ENCODE assay signal across 1 cellular context in genomic region chr22:29202231-29203192, GRCh38.
TF ChIP-seq lines count a peak whose summit lies in the region.

No MANE protein-coding gene starts in this region.

TF ChIP-seq in GM12878, 131 proteins besides CTCF, POLR2A, EP300 and RAD21 (continued from another document):
- TF ChIP-seq HSF1 (IDR thresholded peaks at IDR 0.05; ENCODE audit: low read depth, low read length) = no peak
- TF ChIP-seq NFXL1 (IDR thresholded peaks at IDR 0.05; ENCODE audit: borderline replicate concordance) = no peak
- TF ChIP-seq EZH2 (IDR thresholded peaks at IDR 0.05; ENCODE audit: borderline replicate concordance, control insufficient read depth, low read depth, low read length) = no peak
- TF ChIP-seq ATF3 (IDR thresholded peaks at IDR 0.05; ENCODE audit: borderline replicate concordance, extremely low read depth, low read depth, low read length) = no peak
- TF ChIP-seq WRNIP1 (IDR thresholded peaks at IDR 0.05; ENCODE audit: borderline replicate concordance, low read depth, low read length) = 0 out of 2 replicates have a peak, but pooled peaks have one; percentile 1
- peak; percentile 69 for TF ChIP-seq CUX1 (IDR thresholded peaks at IDR 0.05; ENCODE audit: insufficient replicate concordance, low read depth, low read length)
- no peak; the same call in 1 of the 2 replicates for TF ChIP-seq SMC3 (IDR thresholded peaks at IDR 0.05; ENCODE audit: borderline replicate concordance, low read length)
- TF ChIP-seq ZBED1 (IDR thresholded peaks at IDR 0.05; ENCODE audit: borderline replicate concordance) = peak; percentile 86; the same call in 1 of the 2 replicates
- 0 out of 2 replicates have a peak, but pooled peaks have one; percentile 40 for TF ChIP-seq REST (IDR thresholded peaks at IDR 0.05; ENCODE audit: low read depth, low read length)
- no peak for TF ChIP-seq BRCA1 (IDR thresholded peaks at IDR 0.05; ENCODE audit: low read depth, low read length)
- TF ChIP-seq EED (IDR thresholded peaks at IDR 0.05; ENCODE audit: low read depth) = peak; percentile 99
- TF ChIP-seq MYC (IDR thresholded peaks at IDR 0.05; ENCODE audit: insufficient read depth, insufficient read length, insufficient replicate concordance, low read length, severe bottlenecking) = no peak
- TF ChIP-seq BCL11A (IDR thresholded peaks at IDR 0.05; ENCODE audit: low read depth, low read length) = peak; percentile 95
- peak; percentile 98 for TF ChIP-seq RUNX3 (IDR thresholded peaks at IDR 0.05; ENCODE audit: low read length)
- peak; percentile 46; the same call in 1 of the 2 replicates for TF ChIP-seq MXI1 (IDR thresholded peaks at IDR 0.05; ENCODE audit: low read depth, low read length)
- no peak for TF ChIP-seq ZNF384 (IDR thresholded peaks at IDR 0.05; ENCODE audit: borderline replicate concordance, low read depth, low read length)
- TF ChIP-seq MLLT1 (IDR thresholded peaks at IDR 0.05) = peak; percentile 93
- 0 out of 2 replicates have a peak, but pooled peaks have one; percentile 22 for TF ChIP-seq MAX (IDR thresholded peaks at IDR 0.05; ENCODE audit: low read depth, low read length)
- peak; percentile 67 for TF ChIP-seq YY1 (IDR thresholded peaks at IDR 0.05; ENCODE audit: low read depth, low read length)
- TF ChIP-seq HDGF (IDR thresholded peaks at IDR 0.05) = peak; percentile 81
- peak; percentile 93 for TF ChIP-seq GATAD2B (conservative IDR thresholded peaks at IDR 0.05; ENCODE audit: low read depth)
- no peak for TF ChIP-seq ESRRA (IDR thresholded peaks at IDR 0.05; ENCODE audit: low read length)
- TF ChIP-seq NFIC (IDR thresholded peaks at IDR 0.05; ENCODE audit: low read depth, low read length) = peak; percentile 90; the same call in 1 of the 2 replicates
- peak; percentile 51; the same call in 1 of the 2 replicates for TF ChIP-seq STAT1 (conservative IDR thresholded peaks at IDR 0.05)
- TF ChIP-seq NKRF (conservative IDR thresholded peaks at IDR 0.05) = peak; percentile 33; the same call in 1 of the 2 replicates
- TF ChIP-seq RAD51 (IDR thresholded peaks at IDR 0.05) = no peak
- TF ChIP-seq IKZF1 (conservative IDR thresholded peaks at IDR 0.05) = peak; percentile 96
- TF ChIP-seq TBL1XR1 (IDR thresholded peaks at IDR 0.05; ENCODE audit: low read depth, low read length) = peak; percentile 87
- TF ChIP-seq ZNF24 (IDR thresholded peaks at IDR 0.05) = peak; percentile 57; the same call in 1 of the 2 replicates
- TF ChIP-seq E2F8 (IDR thresholded peaks at IDR 0.05; ENCODE audit: low read depth, partially characterized antibody) = no peak
- peak; percentile 80 for TF ChIP-seq TAF1 (IDR thresholded peaks at IDR 0.05; ENCODE audit: borderline replicate concordance, low read depth, low read length)
- TF ChIP-seq ASH2L (IDR thresholded peaks at IDR 0.05; ENCODE audit: borderline replicate concordance, low read depth) = no peak
- peak; percentile 69; the same call in 1 of the 2 replicates for TF ChIP-seq LARP7 (IDR thresholded peaks at IDR 0.05)
- peak; percentile 38; the same call in 1 of the 2 replicates for TF ChIP-seq ZSCAN29 (IDR thresholded peaks at IDR 0.05)
- TF ChIP-seq SP1 (IDR thresholded peaks at IDR 0.05; ENCODE audit: low read depth, low read length) = peak; percentile 82
- peak; percentile 74; the same call in 1 of the 2 replicates for TF ChIP-seq TARDBP (IDR thresholded peaks at IDR 0.05; ENCODE audit: borderline replicate concordance)
- peak; percentile 47; the same call in 1 of the 2 replicates for TF ChIP-seq RCOR1 (conservative IDR thresholded peaks at IDR 0.05; ENCODE audit: low read depth, low read length)
- no peak for TF ChIP-seq KDM1A (IDR thresholded peaks at IDR 0.05; ENCODE audit: borderline replicate concordance)
- TF ChIP-seq ZNF622 (IDR thresholded peaks at IDR 0.05) = no peak
